In the genomic region with DNA sequence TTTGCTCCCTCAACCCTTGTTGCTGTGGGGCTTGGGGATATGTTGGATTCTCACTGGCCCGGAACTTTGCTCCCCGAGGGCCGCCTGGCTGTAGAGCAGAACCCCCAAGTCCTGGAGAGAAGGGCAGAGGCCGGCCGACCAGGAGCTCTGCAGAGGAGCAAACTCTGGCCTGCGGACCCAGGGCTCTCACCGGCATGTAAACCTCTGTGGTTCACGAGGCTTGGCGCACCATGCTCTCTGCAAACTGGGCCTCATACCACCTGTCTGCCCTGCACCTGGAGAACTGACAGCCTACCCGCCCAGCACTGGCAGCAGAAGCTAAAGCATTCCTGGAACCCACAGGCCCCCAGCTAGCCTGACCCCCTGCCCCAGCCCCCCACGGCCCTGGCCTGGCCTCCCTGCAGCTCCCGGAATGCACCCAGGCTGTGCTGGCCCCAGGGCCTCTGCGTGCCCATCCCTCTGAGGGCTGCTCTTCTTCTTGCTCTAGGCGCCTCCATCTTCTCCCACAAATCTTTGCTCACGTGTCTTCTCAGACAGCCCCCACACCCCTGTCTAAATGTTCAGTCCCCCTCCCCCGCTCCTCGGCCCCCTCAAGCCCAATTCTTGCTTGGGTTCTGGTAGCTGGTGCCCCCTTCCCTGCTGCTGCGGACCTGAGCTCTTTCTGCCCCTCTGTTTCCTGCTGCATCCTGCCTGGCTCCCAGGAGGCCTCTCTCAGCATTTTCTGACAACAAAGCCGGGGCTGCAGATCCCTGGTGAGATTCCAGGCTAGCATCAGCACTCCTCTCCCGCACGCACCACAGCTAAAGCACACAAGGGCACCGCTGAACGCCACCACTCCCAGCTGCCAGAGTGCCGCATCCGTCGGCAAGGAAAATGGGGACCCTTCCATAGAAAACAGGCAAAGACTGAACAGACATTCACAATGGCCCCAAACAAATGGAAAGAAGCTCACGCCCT, we compare ENCODE assay signal across 11 cellular contexts. TPM values are rescaled to one million over a fixed set of nuclear protein-coding genes. Genes with fewer than 3 reads are reported as not detected.
DNase-seq lines count a peak whose midpoint lies in the region; ATAC-seq and TF ChIP-seq lines count a peak whose summit lies in the region.
"Had no signal": no experiment of that assay in that cellular context is flagged by ENCODE, and none has a peak within 500 bp of the region (broad histone marks: within the 10 kb centered on the region; RNA-seq: fewer than 3 reads in every experiment).

No MANE protein-coding gene starts in this region.

- peak overlapping the region; percentile 67 for H3K4me3 Mint-ChIP-seq in activated CD4-positive, alpha-beta T cell treated with anti-CD3 and anti-CD28 coated beads, Interleukin-2, amount 10 ng/mL, durations not matched to agents 24 days and 14 days
- peak overlapping the region; percentile 44 for H3K4me3 Mint-ChIP-seq in central memory CD8-positive, alpha-beta T cell

- peaks cover 9% of the 10 kb centered on the region; the same call in 1 of the 2 replicates for H3F3A ChIP-seq in Loucy (ENCODE audit: low read depth)

- no peaks in the 10 kb centered on the region for H3K9me2 ChIP-seq in Loucy (replicated peaks; ENCODE audit: low read depth, low read length)

- peak overlapping the region; percentile 98 for H3K4me2 ChIP-seq in Loucy (ENCODE audit: low read depth, low read length, poor library complexity, severe bottlenecking)
- no peak overlapping the region for H3K4me2 ChIP-seq in parathyroid adenoma (ENCODE audit: low read length)

- intact Hi-C loops in activated CD4-positive, alpha-beta T cell treated with anti-CD3 and anti-CD28 coated beads, Interleukin-2, amount 10 ng/mL, durations not matched to agents 24 days and 14 days (cut with micrococcal nuclease): no loop called here
- intact Hi-C loops in upper lobe of right lung (cut with DNase I): loop anchor here (10.0 kb wide), 1 partner anchor 234 kb away; no protein-coding TSS in a partner anchor

- no peaks in the 10 kb centered on the region for H4K20me1 ChIP-seq in Loucy (ENCODE audit: insufficient read depth, low read length, poor library complexity, severe bottlenecking)

- no peak for ATAC-seq in central memory CD8-positive, alpha-beta T cell (replicated peaks; ENCODE audit: extremely low read depth, poor library complexity, severe bottlenecking)
- no peak for ATAC-seq in upper lobe of right lung
- ATAC-seq in GM18867 (IDR thresholded peaks at IDR 0.05; ENCODE audit: unreplicated experiment): no peak

- peaks cover 47% of the 10 kb centered on the region for H3K79me2 ChIP-seq in Loucy (ENCODE audit: insufficient read depth, low read length)
- no peaks in the 10 kb centered on the region for H3K79me2 ChIP-seq in parathyroid adenoma

- no peak for DNase-seq in activated CD4-positive, alpha-beta T cell treated with anti-CD3 and anti-CD28 coated beads, Interleukin-2, amount 10 ng/mL, durations not matched to agents 24 days and 14 days
- DNase-seq in activated CD4-positive, alpha-beta T cell treated with anti-CD3 and anti-CD28 coated beads for 1 hour: no peak
- no peak for DNase-seq in central memory CD8-positive, alpha-beta T cell (ENCODE audit: low spot score in 2 of 2)
- DNase-seq in upper lobe of right lung (no peak), T-helper 9 cell (no peak)
- DNase-seq: adrenal gland; NCI-H187 treated with DMSO at 0.1 percent for 48 hours; stimulated activated naive CD4-positive, alpha-beta T cell had no signal

- no peaks in the 10 kb centered on the region for H3K9me3 Mint-ChIP-seq in activated CD4-positive, alpha-beta T cell treated with anti-CD3 and anti-CD28 coated beads, Interleukin-2, amount 10 ng/mL, durations not matched to agents 24 days and 14 days
- H3K9me3 Mint-ChIP-seq in central memory CD8-positive, alpha-beta T cell: no peaks in the 10 kb centered on the region

- H3K4me1 ChIP-seq in Loucy (ENCODE audit: insufficient read depth, low read length, poor library complexity, severe bottlenecking): peaks cover 61% of the 10 kb centered on the region
- H3K4me1 ChIP-seq in parathyroid adenoma: no peaks in the 10 kb centered on the region
- peaks cover 10% of the 10 kb centered on the region for H3K4me1 ChIP-seq in upper lobe of right lung

- TF ChIP-seq CTCF in Loucy (conservative IDR thresholded peaks at IDR 0.05; ENCODE audit: low read length): no peak
- TF ChIP-seq CTCF in parathyroid adenoma (IDR thresholded peaks at IDR 0.05): no peak
- TF ChIP-seq CTCF in upper lobe of right lung (IDR thresholded peaks at IDR 0.05): no peak

- peak overlapping the region; percentile 47 for H3K27ac Mint-ChIP-seq in activated CD4-positive, alpha-beta T cell treated with anti-CD3 and anti-CD28 coated beads, Interleukin-2, amount 10 ng/mL, durations not matched to agents 24 days and 14 days
- no peak overlapping the region for H3K27ac Mint-ChIP-seq in central memory CD8-positive, alpha-beta T cell (ENCODE audit: low read depth)

- H3K4me1 Mint-ChIP-seq in activated CD4-positive, alpha-beta T cell treated with anti-CD3 and anti-CD28 coated beads, Interleukin-2, amount 10 ng/mL, durations not matched to agents 24 days and 14 days: peaks cover 9% of the 10 kb centered on the region
- no peaks in the 10 kb centered on the region for H3K4me1 Mint-ChIP-seq in central memory CD8-positive, alpha-beta T cell

- H3K9ac ChIP-seq in Loucy (ENCODE audit: low read depth, low read length, poor library complexity, severe bottlenecking): peak overlapping the region; percentile 99
- H3K9ac ChIP-seq in parathyroid adenoma: no peak overlapping the region

- H3K36me3 ChIP-seq in Loucy (ENCODE audit: insufficient read depth, low read length): no peaks in the 10 kb centered on the region
- no peaks in the 10 kb centered on the region for H3K36me3 ChIP-seq in parathyroid adenoma (ENCODE audit: control insufficient read depth, insufficient read depth, low read length)
- H3K36me3 ChIP-seq in upper lobe of right lung: no peaks in the 10 kb centered on the region
- H3K36me3 ChIP-seq: adrenal gland had no signal

- H3K27ac ChIP-seq in parathyroid adenoma: no peak overlapping the region
- H3K27ac ChIP-seq in upper lobe of right lung: no peak overlapping the region

- H3K4me3 ChIP-seq in Loucy (ENCODE audit: low read length, poor library complexity, severe bottlenecking) (peak overlapping the region; percentile 93), parathyroid adenoma (ENCODE audit: low read depth, low read length) (peak overlapping the region; percentile 16), upper lobe of right lung (no peak overlapping the region)

- H2AFZ ChIP-seq in Loucy (ENCODE audit: low read length): no peak overlapping the region
- peak overlapping the region; percentile 42 for H2AFZ ChIP-seq in parathyroid adenoma

- H3K27me3 ChIP-seq in Loucy (ENCODE audit: insufficient read depth, low read length, poor library complexity, severe bottlenecking): no peaks in the 10 kb centered on the region
- H3K27me3 ChIP-seq in parathyroid adenoma (ENCODE audit: control insufficient read depth, insufficient read depth, low read length): no peaks in the 10 kb centered on the region
- no peaks in the 10 kb centered on the region for H3K27me3 ChIP-seq in upper lobe of right lung
- H3K27me3 ChIP-seq: adrenal gland had no signal

- no peaks in the 10 kb centered on the region for H3K9me3 ChIP-seq in Loucy (ENCODE audit: insufficient read depth, low read depth, low read length)
- H3K9me3 ChIP-seq in parathyroid adenoma (ENCODE audit: control insufficient read depth, low read length): no peaks in the 10 kb centered on the region
- H3K9me3 ChIP-seq in upper lobe of right lung: no peaks in the 10 kb centered on the region
- H3K9me3 ChIP-seq: adrenal gland had no signal

- H3K36me3 Mint-ChIP-seq in activated CD4-positive, alpha-beta T cell treated with anti-CD3 and anti-CD28 coated beads, Interleukin-2, amount 10 ng/mL, durations not matched to agents 24 days and 14 days (ENCODE audit: low read depth): no peaks in the 10 kb centered on the region
- H3K36me3 Mint-ChIP-seq in central memory CD8-positive, alpha-beta T cell (ENCODE audit: insufficient read depth): no peaks in the 10 kb centered on the region

- H3K27me3 Mint-ChIP-seq in activated CD4-positive, alpha-beta T cell treated with anti-CD3 and anti-CD28 coated beads, Interleukin-2, amount 10 ng/mL, durations not matched to agents 24 days and 14 days: peaks cover 12% of the 10 kb centered on the region
- H3K27me3 Mint-ChIP-seq in central memory CD8-positive, alpha-beta T cell: peaks cover 54% of the 10 kb centered on the region

RNA-seq across cellular contexts. Expression of a gene that starts 23.3 kb away (rescaled TPM):
- total RNA-seq in activated CD4-positive, alpha-beta T cell treated with anti-CD3 and anti-CD28 coated beads, Interleukin-2, amount 10 ng/mL, durations not matched to agents 24 days and 14 days: 3,353 and 3,420 TPM in 2 replicates
- 2,193 TPM for total RNA-seq in upper lobe of right lung

RNA-seq across cellular contexts. Expression of a gene that starts 38.9 kb away (rescaled TPM):
- total RNA-seq in activated CD4-positive, alpha-beta T cell treated with anti-CD3 and anti-CD28 coated beads, Interleukin-2, amount 10 ng/mL, durations not matched to agents 24 days and 14 days: 0.26 and 0.51 TPM in 2 replicates
- total RNA-seq in upper lobe of right lung: 3.6 TPM
